Comparison of ENCODE assay signal across 12 cellular contexts in genomic region chr22:41028841-41029240, GRCh38.
DNase-seq lines count a peak whose midpoint lies in the region; ATAC-seq and TF ChIP-seq lines count a peak whose summit lies in the region.
"Had no signal": no experiment of that assay in that cellular context is flagged by ENCODE, and none has a peak within 500 bp of the region (broad histone marks: within the 10 kb centered on the region; RNA-seq: fewer than 3 reads in every experiment).

No MANE protein-coding gene starts in this region.

- TF ChIP-seq EP300 in SK-N-SH (IDR thresholded peaks at IDR 0.05; ENCODE audit: borderline replicate concordance in 1 of 2, low read depth in 1 of 2, low read length in 1 of 2), result no peak

- H3K27ac ChIP-seq in SK-N-SH (ENCODE audit: low read depth in 2 of 2, low read length in 1 of 2), result peak overlapping the region in 1 of 2 experiments; percentile 47; a peak in 1 of 4 replicates

- DNase-seq in H4 (ENCODE audit: low spot score) (peak; percentile 81), SK-N-SH (no peak), foreskin fibroblast (peak; percentile 86 to 92), NCI-H748 treated with DMSO at 0.1 percent for 48 hours (lab: John Stamatoyannopoulos, UW) (no peak), Calu3 (no peak)
- DNase-seq: activated CD4-positive, alpha-beta T cell treated with anti-CD3 and anti-CD28 coated beads for 36 hours; anterior cingulate cortex; NCI-H774; stimulated activated naive CD8-positive, alpha-beta T cell treated with anti-CD3 and anti-CD28 coated beads, Interleukin-15, Interleukin-2, amounts not matched to agents 100 U/mL and 50 U/mL, for 24 hours had no signal

- H3K36me3 Mint-ChIP-seq in stimulated activated memory B cell treated with anti-CD40 and anti-IgM and Interleukin-4, amounts not matched to agents 10 μg/mL and 1 μg/mL and 100 μg/mL, for 72 hours, result no peaks in the 10 kb centered on the region
- H3K36me3 Mint-ChIP-seq in Calu3 (ENCODE audit: insufficient read depth, unreplicated experiment), result no peaks in the 10 kb centered on the region

- H3K9me2 ChIP-seq in SK-N-SH, result no peaks in the 10 kb centered on the region

- no peak overlapping the region for H3K4me2 ChIP-seq in SK-N-SH

- no peaks in the 10 kb centered on the region for H3K36me3 ChIP-seq in SK-N-SH (replicated peaks in 1 of 2; ENCODE audit: control insufficient read depth in 1 of 2, insufficient read depth in 2 of 2, low read length in 1 of 2)

- no peak overlapping the region for H2AFZ ChIP-seq in SK-N-SH (ENCODE audit: low read depth)

- H3K9me3 ChIP-seq in SK-N-SH, result no peaks in the 10 kb centered on the region

- TF ChIP-seq CTCF in SK-N-SH (IDR thresholded peaks at IDR 0.05), result no peak
- no peak for TF ChIP-seq CTCF in foreskin fibroblast (IDR thresholded peaks at IDR 0.05; ENCODE audit: low read depth, low read length)
- TF ChIP-seq CTCF in Calu3 (IDR thresholded peaks at IDR 0.05; ENCODE audit: unreplicated experiment), result no peak

- BruUV-seq in Calu3 (replicated peaks; lab: Mats Ljungman, UMichigan), result no TSS peak

- 45% methylated on average over 3 of the region's 3 CpGs for WGBS in SK-N-SH (ENCODE audit: low lambda C conversion rate)

- peaks cover 8% of the 10 kb centered on the region for H3K4me1 Mint-ChIP-seq in stimulated activated memory B cell treated with anti-CD40 and anti-IgM and Interleukin-4, amounts not matched to agents 10 μg/mL and 1 μg/mL and 100 μg/mL, for 72 hours
- peaks cover 13% of the 10 kb centered on the region for H3K4me1 Mint-ChIP-seq in Calu3 (ENCODE audit: low read depth, unreplicated experiment)
- H3K4me1 Mint-ChIP-seq: activated CD4-positive, alpha-beta T cell treated with anti-CD3 and anti-CD28 coated beads for 36 hours had no signal

- TF ChIP-seq RAD21 in SK-N-SH (IDR thresholded peaks at IDR 0.05; ENCODE audit: low read length), result no peak

- no peaks in the 10 kb centered on the region for H3K9me3 Mint-ChIP-seq in stimulated activated memory B cell treated with anti-CD40 and anti-IgM and Interleukin-4, amounts not matched to agents 10 μg/mL and 1 μg/mL and 100 μg/mL, for 72 hours
- no peaks in the 10 kb centered on the region for H3K9me3 Mint-ChIP-seq in Calu3 (ENCODE audit: low read depth, unreplicated experiment)

- H3K27ac Mint-ChIP-seq in stimulated activated memory B cell treated with anti-CD40 and anti-IgM and Interleukin-4, amounts not matched to agents 10 μg/mL and 1 μg/mL and 100 μg/mL, for 72 hours, result peak overlapping the region; percentile 60
- no peak overlapping the region for H3K27ac Mint-ChIP-seq in Calu3 (ENCODE audit: unreplicated experiment)
- H3K27ac Mint-ChIP-seq: activated CD4-positive, alpha-beta T cell treated with anti-CD3 and anti-CD28 coated beads for 36 hours had no signal

- H3K4me3 Mint-ChIP-seq in stimulated activated memory B cell treated with anti-CD40 and anti-IgM and Interleukin-4, amounts not matched to agents 10 μg/mL and 1 μg/mL and 100 μg/mL, for 72 hours, result no peak overlapping the region
- H3K4me3 Mint-ChIP-seq in Calu3 (ENCODE audit: low read depth, unreplicated experiment), result no peak overlapping the region
- H3K4me3 Mint-ChIP-seq: activated CD4-positive, alpha-beta T cell treated with anti-CD3 and anti-CD28 coated beads for 36 hours had no signal

- POLR2A ChIA-PET in SK-N-SH (lab: Yijun Ruan, JAX), result no interaction called here

- H3K27me3 ChIP-seq in SK-N-SH (ENCODE audit: insufficient read depth), result no peaks in the 10 kb centered on the region

- no peak for ATAC-seq in stimulated activated memory B cell treated with anti-CD40 and anti-IgM and Interleukin-4, amounts not matched to agents 10 μg/mL and 1 μg/mL and 100 μg/mL, for 72 hours
- no peak for ATAC-seq in HG03280 (IDR thresholded peaks at IDR 0.05; ENCODE audit: unreplicated experiment)
- no peak for ATAC-seq in HG03045 (IDR thresholded peaks at IDR 0.05; ENCODE audit: unreplicated experiment)
- ATAC-seq: activated CD4-positive, alpha-beta T cell treated with anti-CD3 and anti-CD28 coated beads for 36 hours; stimulated activated naive CD8-positive, alpha-beta T cell treated with anti-CD3 and anti-CD28 coated beads, Interleukin-15, Interleukin-2, amounts not matched to agents 100 U/mL and 50 U/mL, for 24 hours had no signal

- no peaks in the 10 kb centered on the region for H3K27me3 Mint-ChIP-seq in stimulated activated memory B cell treated with anti-CD40 and anti-IgM and Interleukin-4, amounts not matched to agents 10 μg/mL and 1 μg/mL and 100 μg/mL, for 72 hours
- no peaks in the 10 kb centered on the region for H3K27me3 Mint-ChIP-seq in Calu3 (ENCODE audit: unreplicated experiment)
- H3K27me3 Mint-ChIP-seq: activated CD4-positive, alpha-beta T cell treated with anti-CD3 and anti-CD28 coated beads for 36 hours had no signal

- H4K20me1 ChIP-seq in SK-N-SH (ENCODE audit: insufficient read depth), result no peaks in the 10 kb centered on the region

- H3K79me2 ChIP-seq in SK-N-SH (ENCODE audit: insufficient read depth), result no peaks in the 10 kb centered on the region

- CTCF ChIA-PET in SK-N-SH (lab: Yijun Ruan, JAX), result no interaction called here
- CTCF ChIA-PET in Calu3 (lab: Charles Lee), result interaction anchor here (0.6 to 1.3 kb wide), 3 partner anchors 14 to 1531 kb away, joined by 4 read pairs; no protein-coding TSS in a partner anchor

- H3F3A ChIP-seq in SK-N-SH (replicated peaks; ENCODE audit: insufficient read depth), result no peaks in the 10 kb centered on the region

- intact Hi-C loops in Calu3 (cut with micrococcal nuclease; ENCODE audit: unreplicated experiment), result no loop called here

- no peaks in the 10 kb centered on the region for H3K4me1 ChIP-seq in SK-N-SH (ENCODE audit: control insufficient read depth in 1 of 2, insufficient read depth in 2 of 2, low read depth in 1 of 2, low read length in 1 of 2)

- no peak overlapping the region for H3K4me3 ChIP-seq in SK-N-SH (ENCODE audit: low read depth in 2 of 2, low read length in 1 of 2)
- H3K4me3 ChIP-seq in foreskin fibroblast (ENCODE audit: low read depth in 1 of 2, low read length in 2 of 2), result no peak overlapping the region

- no peak overlapping the region for H3K9ac ChIP-seq in SK-N-SH

TF ChIP-seq in SK-N-SH, 30 proteins besides CTCF, POLR2A, EP300 and RAD21:
- TF ChIP-seq IRF3 (IDR thresholded peaks at IDR 0.05; ENCODE audit: low read depth, low read length) (no peak), JUND (IDR thresholded peaks at IDR 0.05) (peak; percentile 57), NRF1 (IDR thresholded peaks at IDR 0.05; ENCODE audit: low read depth, low read length) (no peak), FOXM1 (IDR thresholded peaks at IDR 0.05; ENCODE audit: low read depth) (no peak), MEF2A (IDR thresholded peaks at IDR 0.05; ENCODE audit: borderline replicate concordance, low read depth) (no peak), FOXJ3 (CRISPR knock-in tag; IDR thresholded peaks at IDR 0.05) (no peak), PBX3 (IDR thresholded peaks at IDR 0.05) (peak; percentile 32; the same call in 1 of the 2 replicates), TAF1 (IDR thresholded peaks at IDR 0.05; ENCODE audit: borderline replicate concordance, low read depth, low read length) (no peak), FOSL2 (IDR thresholded peaks at IDR 0.05; ENCODE audit: borderline replicate concordance, low read depth) (peak; percentile 78), TEAD4 (IDR thresholded peaks at IDR 0.05; ENCODE audit: borderline replicate concordance, insufficient read depth) (no peak), YY1 (IDR thresholded peaks at IDR 0.05; ENCODE audit: low read depth) (no peak), SIN3A (IDR thresholded peaks at IDR 0.05; ENCODE audit: borderline replicate concordance, low read depth, low read length) (no peak)
TF ChIP-seq in SK-N-SH: peak in this region for 3.

Comparison
In these comparisons a context has a peak if more than half of its experiments do, and no peak if none do; other contexts are left out.
1. DNase-seq: peak in H4 (single experiment) and foreskin fibroblast (2 of 2); none in SK-N-SH (single experiment), NCI-H748 treated with DMSO at 0.1 percent for 48 hours (single experiment) and Calu3 (single experiment).